19 cellular contexts compared by ENCODE assay signal in genomic region chr1:168554603-168555520, GRCh38. TPM values are rescaled to one million over a fixed set of nuclear protein-coding genes. Genes with fewer than 3 reads are reported as not detected.
DNase-seq lines count a peak whose midpoint lies in the region; ATAC-seq, FAIRE-seq and TF ChIP-seq lines count a peak whose summit lies in the region.
"Had no signal": no experiment of that assay in that cellular context is flagged by ENCODE, and none has a peak within 500 bp of the region (broad histone marks: within the 10 kb centered on the region; RNA-seq: fewer than 3 reads in every experiment).

No MANE protein-coding gene starts in this region.

- TF ChIP-seq POLR2A in HepG2 (IDR thresholded peaks at IDR 0.05; ENCODE audit: insufficient read depth in 1 of 2, low read depth in 2 of 2, low read length in 2 of 2) = no peak

- H3K4me3 Mint-ChIP-seq in T-cell = no peak overlapping the region

- peaks cover 0 to 5% (median 0%) of the 10 kb centered on the region in 3 donors for H3K9me3 Mint-ChIP-seq in T-cell

- CTCF ChIA-PET in T-cell (lab: Charles Lee) (no interaction called here), HepG2 (lab: Yijun Ruan, JAX; ENCODE audit: low intra/inter-chr PET ratio, low total read pairs) (no interaction called here)

- peak overlapping the region; percentile 68 for H3K27ac ChIP-seq in cardiac muscle cell
- no peak overlapping the region for H3K27ac ChIP-seq in right atrium auricular region
- peak overlapping the region; percentile 74 for H3K27ac ChIP-seq in HepG2 (ENCODE audit: extremely low read length, insufficient read depth, low read length)
- H3K27ac ChIP-seq in foreskin keratinocyte = no peak overlapping the region
- H3K27ac ChIP-seq: body of pancreas, epithelial cell of prostate, gastroesophageal sphincter, upper lobe of right lung had no signal

- no peaks in the 10 kb centered on the region for H4K20me1 ChIP-seq in HepG2 (ENCODE audit: insufficient read depth, low read length)

- TF ChIP-seq RAD21 in HepG2 (CRISPR knock-in tag; IDR thresholded peaks at IDR 0.05) = no peak

- BruUV-seq in HepG2 (replicated peaks; lab: Mats Ljungman, UMichigan) = no TSS peak

- H3K36me3 ChIP-seq in cardiac muscle cell (no peaks in the 10 kb centered on the region), right atrium auricular region (no peaks in the 10 kb centered on the region), HepG2 (replicated peaks in 1 of 2; ENCODE audit: control insufficient read depth in 1 of 2, insufficient read depth in 2 of 2, low read length in 2 of 2) (no peaks in the 10 kb centered on the region)
- H3K36me3 ChIP-seq: gastroesophageal sphincter, upper lobe of right lung had no signal

- peak overlapping the region; percentile 52 for H3K9ac ChIP-seq in HepG2 (ENCODE audit: insufficient read depth, low read depth, low read length)

- in situ Hi-C loops in HepG2 (cut with HindIII; ENCODE audit: extremely low pct_ligation_motif_present, low pct_unique_long_range_greater_than_20kb) = no loop called here

- H3K9me3 ChIP-seq in cardiac muscle cell (ENCODE audit: low read depth) (no peaks in the 10 kb centered on the region), right atrium auricular region (no peaks in the 10 kb centered on the region), HepG2 (ENCODE audit: low read length) (no peaks in the 10 kb centered on the region)
- H3K9me3 ChIP-seq: body of pancreas, gastroesophageal sphincter, upper lobe of right lung had no signal

- peak overlapping the region; percentile 58 for H3K4me2 ChIP-seq in HepG2 (ENCODE audit: low read depth, low read length)

- POLR2A ChIA-PET in T-cell (lab: Charles Lee) = no interaction called here
- POLR2A ChIA-PET in HepG2 (lab: Yijun Ruan, JAX) = no interaction called here

- TF ChIP-seq EP300 in HepG2 (IDR thresholded peaks at IDR 0.05; ENCODE audit: low read depth in 2 of 2, low read length in 2 of 2) (no peak), HepG2 (CRISPR knock-in tag; IDR thresholded peaks at IDR 0.05; ENCODE audit: borderline replicate concordance) (no peak)

- ATAC-seq in T-cell (replicated peaks in 1 of 4) (no peak), HepG2 (no peak), left colon (no peak), HG03520 (IDR thresholded peaks at IDR 0.05; ENCODE audit: unreplicated experiment) (no peak), foreskin keratinocyte (no peak)
- ATAC-seq: body of pancreas, gastroesophageal sphincter, left cardiac atrium, Panc1, sciatic nerve, upper lobe of right lung had no signal

- no peaks in the 10 kb centered on the region for H3K36me3 Mint-ChIP-seq in T-cell

- peak overlapping the region; percentile 23 to 47 for H3K27ac Mint-ChIP-seq in T-cell

- peaks cover 2% of the 10 kb centered on the region for H3K79me2 ChIP-seq in HepG2 (ENCODE audit: insufficient read depth, low read length)

- DNase-seq in cardiac muscle cell (ENCODE audit: low read depth in 1 of 2, low spot score in 1 of 2) = no peak
- no peak for DNase-seq in right atrium auricular region (ENCODE audit: low spot score)
- DNase-seq in T-cell = no peak
- no peak for DNase-seq in HepG2 (ENCODE audit: low spot score)
- no peak for DNase-seq in left colon
- DNase-seq in foreskin keratinocyte = no peak
- DNase-seq in GM10266 (ENCODE audit: extremely low spot score) = no peak
- DNase-seq: activated naive CD4-positive, alpha-beta T cell treated with anti-CD3 and anti-CD28 coated beads, Interleukin-2, amount 50 U/mL, for 16 hours; body of pancreas; cortex of kidney; left cardiac atrium; NCI-H1417 treated with DMSO at 0.1 percent for 48 hours; upper lobe of right lung had no signal

- intact Hi-C loops in HepG2 (cut with micrococcal nuclease; ENCODE audit: unreplicated experiment) (loop anchor here (5.0 kb wide), 2 partner anchors 58 to 113 kb away; no protein-coding TSS in a partner anchor), left colon (cut with DNase I, micrococcal nuclease) (no loop called here)

- no peak for TF ChIP-seq CTCF in cardiac muscle cell (IDR thresholded peaks at IDR 0.05; ENCODE audit: low read depth, low read length)
- TF ChIP-seq CTCF in right atrium auricular region (IDR thresholded peaks at IDR 0.05) = no peak
- no peak for TF ChIP-seq CTCF in HepG2 (CRISPR knock-in tag; IDR thresholded peaks at IDR 0.05)
- TF ChIP-seq CTCF in foreskin keratinocyte (conservative IDR thresholded peaks at IDR 0.05) = no peak
- TF ChIP-seq CTCF in GM10266 (IDR thresholded peaks at IDR 0.05; ENCODE audit: control insufficient read depth, insufficient read depth, low read depth, missing control alignments) = no peak

- no peaks in the 10 kb centered on the region for H3K27me3 Mint-ChIP-seq in T-cell

- no peak overlapping the region for H2AFZ ChIP-seq in HepG2 (ENCODE audit: low read length)

- H3K4me1 ChIP-seq in cardiac muscle cell (ENCODE audit: low read depth) = peaks cover 43% of the 10 kb centered on the region
- no peaks in the 10 kb centered on the region for H3K4me1 ChIP-seq in right atrium auricular region
- H3K4me1 ChIP-seq in HepG2 (ENCODE audit: insufficient read depth, low read length) = peaks cover 79% of the 10 kb centered on the region
- no peaks in the 10 kb centered on the region for H3K4me1 ChIP-seq in foreskin keratinocyte
- H3K4me1 ChIP-seq: upper lobe of right lung had no signal

- no peak for FAIRE-seq in HepG2 (lab: Jason Lieb, UNC)

- H3K27me3 ChIP-seq in cardiac muscle cell (no peaks in the 10 kb centered on the region), right atrium auricular region (no peaks in the 10 kb centered on the region), HepG2 (ENCODE audit: control insufficient read depth in 1 of 2, insufficient read depth in 2 of 2, low read length in 2 of 2) (no peaks in the 10 kb centered on the region), foreskin keratinocyte (peaks cover 44% of the 10 kb centered on the region)
- H3K27me3 ChIP-seq: body of pancreas, gastroesophageal sphincter, upper lobe of right lung had no signal

- H3K4me3 ChIP-seq in cardiac muscle cell (no peak overlapping the region), right atrium auricular region (no peak overlapping the region), HepG2 (replicated peaks in 1 of 3; ENCODE audit: insufficient read depth in 1 of 3, low read depth in 2 of 3, low read length in 3 of 3) (no peak overlapping the region)
- H3K4me3 ChIP-seq: body of pancreas, gastroesophageal sphincter, upper lobe of right lung had no signal

- 86% methylated on average over 5 of the region's 5 CpGs for WGBS in HepG2 (ENCODE audit: low lambda C conversion rate)

- peaks cover 39 to 43% (median 40%) of the 10 kb centered on the region in 3 donors for H3K4me1 Mint-ChIP-seq in T-cell

RNA-seq across cellular contexts. Expression of gene XCL2, which starts 11.1 kb away (rescaled TPM):
- total RNA-seq in cardiac muscle cell = not detected in 2 replicates
- 0.35 TPM in 1 of 2 replicates, not detected in the other for polyA plus RNA-seq in cardiac muscle cell
- not detected for total RNA-seq in right atrium auricular region
- 10 to 100 TPM in 1 of 5 donors, 1 to 10 TPM in 4; 1.7 to 10.8 (median 4.7) TPM for total RNA-seq in T-cell
- not detected in 2 replicates for total RNA-seq in HepG2 (2016; rRNA removed; fragmentation: Illumina TruSeq; extraction: Trizol)
- total RNA-seq in HepG2 (2016; cell fraction: cytosol; rRNA removed; fragmentation: Illumina TruSeq; extraction: Trizol; ENCODE audit: low read depth) = not detected in 2 replicates
- total RNA-seq in HepG2 (2016; cell fraction: insoluble cytoplasmic fraction; rRNA removed; fragmentation: Illumina TruSeq; extraction: Trizol) = not detected in 2 replicates
- total RNA-seq in HepG2 (2016; cell fraction: membrane; rRNA removed; fragmentation: Illumina TruSeq; extraction: Trizol) = not detected in 2 replicates
- total RNA-seq in HepG2 (2016; cell fraction: nucleus; rRNA removed; fragmentation: Illumina TruSeq; extraction: Trizol) = not detected in 2 replicates
- polyA plus RNA-seq in HepG2 (2011; rRNA removed) = 0.50 TPM in 1 of 2 replicates, not detected in the other
- 0.22 TPM in 1 of 2 replicates, not detected in the other for polyA plus RNA-seq in HepG2 (2011; cell fraction: cytosol; rRNA removed)
- polyA plus RNA-seq in HepG2 (2011; cell fraction: nucleus; rRNA removed) = 0.40 TPM in 1 of 2 replicates, not detected in the other
- not detected in 2 replicates for polyA plus RNA-seq in HepG2 (2012)
- not detected in 2 replicates for polyA plus RNA-seq in HepG2 (2016; cell fraction: cytosol; fragmentation: Illumina TruSeq; extraction: Trizol; ENCODE audit: low read depth)
- polyA plus RNA-seq in HepG2 (2016; cell fraction: insoluble cytoplasmic fraction; fragmentation: Illumina TruSeq; extraction: Trizol; ENCODE audit: low read depth) = not detected in 2 replicates
- polyA plus RNA-seq in HepG2 (2016; cell fraction: membrane; fragmentation: Illumina TruSeq; extraction: Trizol; ENCODE audit: low read depth) = not detected in 2 replicates
- not detected in 2 replicates for polyA plus RNA-seq in HepG2 (2016; cell fraction: nucleus; fragmentation: Illumina TruSeq; extraction: Trizol; ENCODE audit: insufficient read depth, low read depth)
- polyA minus RNA-seq in HepG2 (2011; rRNA and poly(A)+ RNA removed; ENCODE audit: low replicate concordance) = not detected in 2 replicates
- polyA minus RNA-seq in HepG2 (2011; cell fraction: cytosol; rRNA and poly(A)+ RNA removed) = not detected in 2 replicates
- polyA minus RNA-seq in HepG2 (2011; cell fraction: nucleus; rRNA and poly(A)+ RNA removed) = not detected in 2 replicates
- total RNA-seq in left colon = under 1 TPM; 0.67 to 0.70 TPM
- not detected in 2 replicates for total RNA-seq in foreskin keratinocyte
- polyA plus RNA-seq in foreskin keratinocyte = not detected in 2 replicates
- total RNA-seq: body of pancreas, sciatic nerve had no signal
- polyA plus RNA-seq: AG04450 had no signal

RNA-seq across cellular contexts. Expression of gene XCL1, which starts 21.5 kb away (rescaled TPM):
- total RNA-seq in cardiac muscle cell (0.53 and 0.54 TPM in 2 replicates), right atrium auricular region (under 1 TPM in 1 of 2 donors, not detected in 1; 0.39 TPM), T-cell (1 to 10 TPM in 3 of 5 donors, under 1 TPM in 2; 0.45 to 5.0 (median 3.5) TPM), HepG2 (2016; rRNA removed; fragmentation: Illumina TruSeq; extraction: Trizol) (0.90 and 2.5 TPM in 2 replicates), left colon (under 1 TPM in 1 of 2 donors, not detected in 1; 0.24 TPM), foreskin keratinocyte (not detected in 2 replicates)
- polyA plus RNA-seq in cardiac muscle cell (1.6 and 2.0 TPM in 2 replicates), HepG2 (2011; rRNA removed) (7.6 and 9.4 TPM in 2 replicates), foreskin keratinocyte (not detected in 2 replicates)
- total RNA-seq in HepG2 (2016; cell fraction: cytosol; rRNA removed; fragmentation: Illumina TruSeq; extraction: Trizol; ENCODE audit: low read depth) = 1.3 and 1.5 TPM in 2 replicates
- 1.6 and 1.8 TPM in 2 replicates for total RNA-seq in HepG2 (2016; cell fraction: insoluble cytoplasmic fraction; rRNA removed; fragmentation: Illumina TruSeq; extraction: Trizol)
- 1.2 and 1.8 TPM in 2 replicates for total RNA-seq in HepG2 (2016; cell fraction: membrane; rRNA removed; fragmentation: Illumina TruSeq; extraction: Trizol)
- 3.9 and 4.0 TPM in 2 replicates for total RNA-seq in HepG2 (2016; cell fraction: nucleus; rRNA removed; fragmentation: Illumina TruSeq; extraction: Trizol)
- 1.5 and 1.6 TPM in 2 replicates for polyA plus RNA-seq in HepG2 (2011; cell fraction: cytosol; rRNA removed)
- 24.4 and 25.3 TPM in 2 replicates for polyA plus RNA-seq in HepG2 (2011; cell fraction: nucleus; rRNA removed)
- 4.1 and 4.2 TPM in 2 replicates for polyA plus RNA-seq in HepG2 (2012)
- 0.75 and 1.1 TPM in 2 replicates for polyA plus RNA-seq in HepG2 (2016; cell fraction: cytosol; fragmentation: Illumina TruSeq; extraction: Trizol; ENCODE audit: low read depth)
- 0.89 and 1.1 TPM in 2 replicates for polyA plus RNA-seq in HepG2 (2016; cell fraction: insoluble cytoplasmic fraction; fragmentation: Illumina TruSeq; extraction: Trizol; ENCODE audit: low read depth)
- polyA plus RNA-seq in HepG2 (2016; cell fraction: membrane; fragmentation: Illumina TruSeq; extraction: Trizol; ENCODE audit: low read depth) = 1.0 and 1.3 TPM in 2 replicates
- 14.2 and 14.3 TPM in 2 replicates for polyA plus RNA-seq in HepG2 (2016; cell fraction: nucleus; fragmentation: Illumina TruSeq; extraction: Trizol; ENCODE audit: insufficient read depth, low read depth)
- 0.70 and 2.1 TPM in 2 replicates for polyA minus RNA-seq in HepG2 (2011; rRNA and poly(A)+ RNA removed; ENCODE audit: low replicate concordance)
- polyA minus RNA-seq in HepG2 (2011; cell fraction: cytosol; rRNA and poly(A)+ RNA removed) = 0.59 TPM in 1 of 2 replicates, not detected in the other
- polyA minus RNA-seq in HepG2 (2011; cell fraction: nucleus; rRNA and poly(A)+ RNA removed) = 4.6 and 6.7 TPM in 2 replicates
- total RNA-seq: body of pancreas, sciatic nerve had no signal
- polyA plus RNA-seq: AG04450 had no signal

Comparison
In these comparisons a context has a peak if more than half of its experiments do, and no peak if none do; other contexts are left out.
1. H3K27ac ChIP-seq: peak in cardiac muscle cell (single experiment) and HepG2 (single experiment); none in right atrium auricular region (0 of 2) and foreskin keratinocyte (single experiment).